Comparison of ENCODE assay signal across 11 cellular contexts in genomic region chr3:78988324-78988723, GRCh38.
A peak's percentile ranks its signal among the peaks of the same experiment; 100 is the strongest.
DNase-seq lines count a peak whose midpoint lies in the region; ATAC-seq, FAIRE-seq and TF ChIP-seq lines count a peak whose summit lies in the region.
"Had no signal": no experiment of that assay in that cellular context is flagged by ENCODE, and none has a peak within 500 bp of the region (broad histone marks: within the 10 kb centered on the region; RNA-seq: fewer than 3 reads in every experiment).

No MANE protein-coding gene starts in this region.

- peaks cover 13% of the 10 kb centered on the region for H3K4me1 ChIP-seq in adipocyte (ENCODE audit: control insufficient read depth, insufficient read depth, low read length)
- H3K4me1 ChIP-seq in kidney (ENCODE audit: control insufficient read depth in 1 of 2, insufficient read depth in 1 of 2, low read depth in 1 of 2, low read length in 2 of 2), result no peaks in the 10 kb centered on the region
- H3K4me1 ChIP-seq in body of pancreas, result no peaks in the 10 kb centered on the region

- DNase-seq in AG08395 (ENCODE audit: low spot score) (peak; percentile 25), HT-29 (ENCODE audit: low spot score) (peak; percentile 10), adipocyte (ENCODE audit: low read depth) (peak; percentile 53), kidney (no peak), body of pancreas (no peak), cardiac septum (ENCODE audit: low spot score) (no peak), NCI-H2029 (lab: John Stamatoyannopoulos, UW) (no peak)
- DNase-seq: activated CD8-positive, alpha-beta memory T cell treated with anti-CD3 and anti-CD28 coated beads, Interleukin-2, amount 50 U/mL, for 4 hours; effector memory CD8-positive, alpha-beta T cell; naive B cell had no signal

- no peak overlapping the region for H3K4me3 ChIP-seq in adipocyte (ENCODE audit: low read length)
- no peak overlapping the region for H3K4me3 ChIP-seq in kidney (ENCODE audit: low read length in 2 of 2)
- H3K4me3 ChIP-seq in body of pancreas, result no peak overlapping the region

- ATAC-seq in body of pancreas (no peak), HG03175 (IDR thresholded peaks at IDR 0.05; ENCODE audit: unreplicated experiment) (no peak)
- ATAC-seq: effector memory CD8-positive, alpha-beta T cell had no signal

- TF ChIP-seq CTCF in kidney (IDR thresholded peaks at IDR 0.05; ENCODE audit: borderline replicate concordance, extremely low read depth, insufficient read depth) (no peak), body of pancreas (IDR thresholded peaks at IDR 0.05) (peak in 3 of 7 experiments; percentile 11 to 40 (median 17))

- H3K27ac ChIP-seq in kidney (ENCODE audit: low read depth in 2 of 2, low read length in 2 of 2), result no peak overlapping the region
- H3K27ac ChIP-seq in body of pancreas, result no peak overlapping the region

- peaks cover 11% of the 10 kb centered on the region for H3K9me3 ChIP-seq in adipocyte (ENCODE audit: control insufficient read depth, low read length)
- peaks cover 3 to 15% of the 10 kb centered on the region in 2 donors for H3K9me3 ChIP-seq in kidney (ENCODE audit: control insufficient read depth in 1 of 2, low read length in 2 of 2)
- H3K9me3 ChIP-seq in body of pancreas, result no peaks in the 10 kb centered on the region

- intact Hi-C loops in kidney (cut with DNase I) (no loop called here), body of pancreas (cut with DNase I) (no loop called here), cardiac septum (cut with DNase I) (no loop called here)

- H3K9ac ChIP-seq in adipocyte (ENCODE audit: low read length), result no peak overlapping the region
- no peak overlapping the region for H3K9ac ChIP-seq in kidney (ENCODE audit: low read length in 2 of 2)

- H3K36me3 ChIP-seq in adipocyte (ENCODE audit: control insufficient read depth, insufficient read depth, low read length, severe bottlenecking), result no peaks in the 10 kb centered on the region
- H3K36me3 ChIP-seq in kidney (ENCODE audit: control insufficient read depth in 1 of 2, insufficient read depth in 2 of 2, low read length in 2 of 2), result no peaks in the 10 kb centered on the region
- H3K36me3 ChIP-seq in body of pancreas (replicated peaks in 1 of 2; ENCODE audit: insufficient read depth in 1 of 2, low read depth in 2 of 2), result no peaks in the 10 kb centered on the region

- no peak for TF ChIP-seq POLR2A in body of pancreas (IDR thresholded peaks at IDR 0.05)

- no peaks in the 10 kb centered on the region for H3K27me3 ChIP-seq in adipocyte (replicated peaks; ENCODE audit: control insufficient read depth, insufficient read depth, low read length)
- H3K27me3 ChIP-seq in body of pancreas, result no peaks in the 10 kb centered on the region

- peak; percentile 27 for FAIRE-seq in kidney (lab: Jason Lieb, UNC)

Comparison
In these comparisons a context has a peak if more than half of its experiments do, and no peak if none do; other contexts are left out.
1. DNase-seq: peak in AG08395 (single experiment), HT-29 (single experiment) and adipocyte (single experiment); none in kidney (single experiment), body of pancreas (0 of 4), cardiac septum (single experiment) and NCI-H2029 (single experiment).